ENCODE assay signal across 9 cellular contexts in the genomic region with DNA sequence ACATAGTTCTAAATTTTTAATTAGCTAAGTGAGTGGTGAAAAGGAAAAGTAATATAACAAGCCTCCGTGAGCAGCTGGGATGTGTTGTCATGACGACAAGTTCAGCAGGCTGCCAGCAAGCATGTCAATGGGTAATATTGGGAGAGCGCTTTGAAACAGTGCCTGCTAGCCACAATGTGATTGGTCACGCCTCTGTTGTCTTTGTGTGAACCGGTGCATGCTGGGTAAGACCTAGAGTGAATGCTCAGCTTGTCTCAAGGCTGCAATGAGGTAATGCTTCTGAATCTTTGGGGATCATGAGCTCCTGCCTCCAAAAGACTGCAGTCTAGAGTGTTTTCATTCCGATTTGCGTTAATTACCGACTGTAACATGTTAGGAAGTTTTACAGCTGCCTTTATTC. TPM values are rescaled to one million over a fixed set of nuclear protein-coding genes. Genes with fewer than 3 reads are reported as not detected.
A peak's percentile ranks its signal among the peaks of the same experiment; 100 is the strongest.
DNase-seq lines count a peak whose midpoint lies in the region; ATAC-seq and TF ChIP-seq lines count a peak whose summit lies in the region.
"Had no signal": no experiment of that assay in that cellular context is flagged by ENCODE, and none has a peak within 500 bp of the region (broad histone marks: within the 10 kb centered on the region; RNA-seq: fewer than 3 reads in every experiment).

No MANE protein-coding gene starts in this region.

- TF ChIP-seq CTCF in GM23338 (conservative IDR thresholded peaks at IDR 0.05; ENCODE audit: low read depth in 2 of 2) (no peak), fibroblast of lung (conservative IDR thresholded peaks at IDR 0.05 in 1 of 2, IDR thresholded peaks at IDR 0.05 in 1 of 2; ENCODE audit: low read depth in 1 of 2, low read length in 2 of 2) (no peak), ovary (IDR thresholded peaks at IDR 0.05) (no peak), omental fat pad (IDR thresholded peaks at IDR 0.05) (no peak)

- no peak overlapping the region for H3K27ac Mint-ChIP-seq in GM23338
- H3K27ac Mint-ChIP-seq: brain had no signal

- TF ChIP-seq EP300 in ovary (IDR thresholded peaks at IDR 0.05) = no peak

- H3K27ac ChIP-seq in GM23338 (ENCODE audit: low read depth) (no peak overlapping the region), fibroblast of lung (ENCODE audit: insufficient read depth, low read length) (no peak overlapping the region), ovary (no peak overlapping the region)

- no peak for TF ChIP-seq POLR2A in ovary (IDR thresholded peaks at IDR 0.05)

- no peak overlapping the region for H2AFZ ChIP-seq in GM23338
- H2AFZ ChIP-seq in fibroblast of lung (ENCODE audit: low read length) = peak overlapping the region; percentile 21

- intact Hi-C loops in ovary (cut with DNase I) = no loop called here

- no peaks in the 10 kb centered on the region for H3K36me3 Mint-ChIP-seq in GM23338 (ENCODE audit: low read depth)

- H3K9ac ChIP-seq in fibroblast of lung (ENCODE audit: insufficient read depth, low read length) = no peak overlapping the region

- WGBS in ovary, 3 donors = 5 to 8% (median 5%) methylated on average over 8 of the region's 8 CpGs

- no peaks in the 10 kb centered on the region for H3K9me3 Mint-ChIP-seq in GM23338

- no peaks in the 10 kb centered on the region for H3F3A ChIP-seq in GM23338 (replicated peaks; ENCODE audit: low read depth)

- H3K9me3 ChIP-seq in fibroblast of lung (ENCODE audit: control insufficient read depth, insufficient read depth, low read depth, low read length) (no peaks in the 10 kb centered on the region), ovary (no peaks in the 10 kb centered on the region)

- 0 out of 2 replicates have a peak overlapping the region, but pooled peaks have one; percentile 4 for H3K4me2 ChIP-seq in GM23338
- H3K4me2 ChIP-seq in fibroblast of lung (ENCODE audit: extremely low read depth, insufficient read depth, low read length) = peak overlapping the region; percentile 1

- H3K36me3 ChIP-seq in GM23338 (ENCODE audit: insufficient read depth) (no peaks in the 10 kb centered on the region), fibroblast of lung (ENCODE audit: control insufficient read depth, insufficient read depth, low read length) (no peaks in the 10 kb centered on the region), ovary (no peaks in the 10 kb centered on the region)

- no peak overlapping the region for H3K4me3 Mint-ChIP-seq in GM23338
- H3K4me3 Mint-ChIP-seq: brain had no signal

- H4K20me1 ChIP-seq in GM23338 (replicated peaks; ENCODE audit: insufficient read depth) (peaks cover 3% of the 10 kb centered on the region; the same call in 1 of the 2 replicates), fibroblast of lung (ENCODE audit: control insufficient read depth, extremely low read depth, insufficient read depth, low read length) (no peaks in the 10 kb centered on the region)

- no peaks in the 10 kb centered on the region for H3K27me3 Mint-ChIP-seq in GM23338 (ENCODE audit: insufficient read depth, low read depth, poor library complexity)
- H3K27me3 Mint-ChIP-seq: brain had no signal

- H3K4me1 ChIP-seq in GM23338 (ENCODE audit: insufficient read depth) = peaks cover 45% of the 10 kb centered on the region
- H3K4me1 ChIP-seq in fibroblast of lung (ENCODE audit: control insufficient read depth, extremely low read depth, insufficient read depth, low read length) = no peaks in the 10 kb centered on the region
- peaks cover 2% of the 10 kb centered on the region for H3K4me1 ChIP-seq in ovary (ENCODE audit: insufficient read depth)

- H3K27me3 ChIP-seq in GM23338 (ENCODE audit: insufficient read depth) (no peaks in the 10 kb centered on the region), fibroblast of lung (ENCODE audit: control insufficient read depth, insufficient read depth, low read length) (no peaks in the 10 kb centered on the region), ovary (no peaks in the 10 kb centered on the region)

- H3K9me2 ChIP-seq in GM23338 (ENCODE audit: insufficient read depth) = no peaks in the 10 kb centered on the region

- H3K79me2 ChIP-seq in GM23338 (replicated peaks; ENCODE audit: insufficient read depth) (peaks cover 77% of the 10 kb centered on the region), fibroblast of lung (ENCODE audit: control insufficient read depth, insufficient read depth, low read length) (no peaks in the 10 kb centered on the region)

- H3K4me1 Mint-ChIP-seq in GM23338 = peaks cover 26% of the 10 kb centered on the region

- DNase-seq in GM23338 (ENCODE audit: low spot score) (peak; percentile 70), NCI-H526 treated with DMSO at 0.1 percent for 48 hours (lab: John Stamatoyannopoulos, UW) (peak; percentile 35), fibroblast of lung (ENCODE audit: low read depth in 2 of 2) (peak; percentile 78 to 84), ovary (peak; percentile 61 to 82 (median 66)), omental fat pad (ENCODE audit: low spot score) (no peak)

- no peak overlapping the region for H3K4me3 ChIP-seq in GM23338
- peak overlapping the region in 1 of 4 experiments; percentile 20 for H3K4me3 ChIP-seq in fibroblast of lung (replicated peaks in 1 of 4; ENCODE audit: control extremely low read depth in 1 of 4, insufficient read depth in 1 of 4, low read depth in 3 of 4, low read length in 4 of 4)
- H3K4me3 ChIP-seq in ovary = no peak overlapping the region

- peak; percentile 89 for ATAC-seq in GM23338
- ATAC-seq in HG03039 (IDR thresholded peaks at IDR 0.05; ENCODE audit: unreplicated experiment) = no peak
- no peak for ATAC-seq in HG02642 (IDR thresholded peaks at IDR 0.05; ENCODE audit: poor library complexity, unreplicated experiment)
- no peak for ATAC-seq in GM19351 (IDR thresholded peaks at IDR 0.05; ENCODE audit: unreplicated experiment)
- no peak for ATAC-seq in omental fat pad (ENCODE audit: low FRiP score)

TF ChIP-seq in GM23338, 12 proteins besides CTCF, POLR2A, EP300 and RAD21 (continues in another document):
- no peak for TF ChIP-seq NANOG (IDR thresholded peaks at IDR 0.05; ENCODE audit: borderline replicate concordance)
- TF ChIP-seq CREB1 (CRISPR knock-in tag; IDR thresholded peaks at IDR 0.05; ENCODE audit: low read depth) = no peak
- TF ChIP-seq STAT1 (IDR thresholded peaks at IDR 0.05; ENCODE audit: unreplicated experiment) = no peak
- TF ChIP-seq JUNB (IDR thresholded peaks at IDR 0.05; ENCODE audit: unreplicated experiment) = no peak
- TF ChIP-seq ETS1 (IDR thresholded peaks at IDR 0.05) = no peak
- no peak for TF ChIP-seq REST (IDR thresholded peaks at IDR 0.05; ENCODE audit: unreplicated experiment)
- no peak for TF ChIP-seq ZNF331 (CRISPR knock-in tag; IDR thresholded peaks at IDR 0.05; ENCODE audit: low read depth)

RNA-seq across cellular contexts. Expression of gene STOX2, which starts 54.9 kb away (rescaled TPM):
- total RNA-seq in GM23338 (2014; rRNA removed; shearing (Covaris generic)) = 19.8 TPM in 2 replicates
- polyA plus RNA-seq in GM23338 (2016; fragmentation: Nextera tagmentation; extraction: Ambion mirVana) (19.0 and 20.6 TPM in 2 replicates), fibroblast of lung (0.36 and 3.3 TPM in 2 replicates), ovary (1 to 10 TPM; 2.2 to 3.8 TPM)
- total RNA-seq in fibroblast of lung (0.66 and 0.77 TPM in 2 replicates), ovary (10 to 100 TPM in 3 of 7 donors, 1 to 10 TPM in 4; 2.6 to 16.4 (median 7.7) TPM), omental fat pad (10 to 100 TPM in 1 of 4 donors, 1 to 10 TPM in 3; 1.3 to 20.8 (median 4.7) TPM)
- polyA plus RNA-seq in fibroblast of lung (2012) = 0.27 and 2.0 TPM in 2 replicates
- polyA minus RNA-seq in fibroblast of lung (ENCODE audit: low replicate concordance) = 0.15 and 1.6 TPM in 2 replicates
